ENCODE assay signal across 14 cellular contexts in the genomic region with DNA sequence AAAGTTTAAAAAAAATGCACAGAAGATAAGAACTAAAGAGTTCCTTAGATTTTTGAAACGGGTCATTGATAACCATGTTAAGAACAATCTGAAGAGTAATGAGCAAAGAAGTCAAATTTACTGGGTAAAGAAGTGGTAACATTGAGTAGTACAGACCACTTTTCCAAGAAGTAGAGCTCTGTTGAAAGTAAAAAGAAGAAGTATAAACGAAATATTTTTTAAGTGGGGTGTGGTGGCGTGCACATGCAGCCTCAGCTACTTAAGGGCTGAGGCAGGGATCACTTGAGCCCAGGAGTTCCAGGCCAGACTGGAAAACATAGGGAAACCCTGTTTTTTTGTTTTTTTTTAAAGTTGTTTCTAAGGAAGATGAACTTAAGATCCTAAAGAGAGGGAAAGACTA.
DNase-seq lines count a peak whose midpoint lies in the region; ATAC-seq and TF ChIP-seq lines count a peak whose summit lies in the region.
"Had no signal": no experiment of that assay in that cellular context is flagged by ENCODE, and none has a peak within 500 bp of the region (broad histone marks: within the 10 kb centered on the region; RNA-seq: fewer than 3 reads in every experiment).

No MANE protein-coding gene starts in this region.

- no peaks in the 10 kb centered on the region for H3K9me3 ChIP-seq in Caco-2

- H3K36me3 Mint-ChIP-seq in memory B cell = peaks cover 29% of the 10 kb centered on the region
- H3K36me3 Mint-ChIP-seq in Caco-2 (ENCODE audit: insufficient read depth, unreplicated experiment) = peaks cover 33% of the 10 kb centered on the region

- POLR2A ChIA-PET in Caco-2 (lab: Charles Lee) = no interaction called here

- H3K4me1 Mint-ChIP-seq in memory B cell = peaks cover 7% of the 10 kb centered on the region
- H3K4me1 Mint-ChIP-seq in Caco-2 (ENCODE audit: low read depth, unreplicated experiment) = no peaks in the 10 kb centered on the region

- peak; percentile 89 for ATAC-seq in GM18511 (IDR thresholded peaks at IDR 0.05; ENCODE audit: unreplicated experiment)
- peak; percentile 56 for ATAC-seq in HG02610 (IDR thresholded peaks at IDR 0.05; ENCODE audit: unreplicated experiment)
- ATAC-seq in memory B cell (ENCODE audit: low read depth) = peak; percentile 69
- ATAC-seq: effector memory CD8-positive, alpha-beta T cell; left cardiac atrium had no signal

- peak overlapping the region; percentile 87 for H3K27ac Mint-ChIP-seq in memory B cell
- no peak overlapping the region for H3K27ac Mint-ChIP-seq in Caco-2 (ENCODE audit: unreplicated experiment)

- peak; percentile 34 for DNase-seq in SKM-1 treated with dmso at 0.1 percent for 144 hours (lab: John Stamatoyannopoulos, UW; ENCODE audit: unreplicated experiment)
- no peak for DNase-seq in memory B cell (ENCODE audit: low spot score in 2 of 2)
- DNase-seq in Caco-2 = no peak
- DNase-seq in stimulated activated CD4-positive, alpha-beta T cell treated with anti-CD3 and anti-CD28 coated beads, Interleukin-4, amount 100 ng/mL, for 4 hours = no peak
- DNase-seq in DMS53 (lab: John Stamatoyannopoulos, UW) = no peak
- DNase-seq: activated CD4-positive, alpha-beta T cell treated with anti-CD3 and anti-CD28 coated beads for 4 hours; caudate nucleus; DMS 273 treated with DMSO at 0.1 percent for 48 hours; effector memory CD8-positive, alpha-beta T cell; H7; left cardiac atrium; NCI-H69 had no signal

- H3K36me3 ChIP-seq in Caco-2 (ENCODE audit: control insufficient read depth, insufficient read depth, low read length) = no peaks in the 10 kb centered on the region

- no TSS peak for BruUV-seq in Caco-2 (replicated peaks; lab: Mats Ljungman, UMichigan)

- no peak for TF ChIP-seq CTCF in Caco-2 (IDR thresholded peaks at IDR 0.05; ENCODE audit: insufficient read depth in 1 of 2, low read depth in 1 of 2, low read length in 1 of 2, severe bottlenecking in 1 of 2, unreplicated experiment in 1 of 2)

- CTCF ChIA-PET in Caco-2 (lab: Charles Lee) = no interaction called here

- no peaks in the 10 kb centered on the region for H3K4me1 ChIP-seq in Caco-2

- intact Hi-C loops in Caco-2 (cut with micrococcal nuclease; ENCODE audit: unreplicated experiment) = loop anchor here (5.0 kb wide), 1 partner anchor 85 kb away; a partner anchor contains a TSS

- H3K27me3 Mint-ChIP-seq in memory B cell = no peaks in the 10 kb centered on the region
- no peaks in the 10 kb centered on the region for H3K27me3 Mint-ChIP-seq in Caco-2 (ENCODE audit: insufficient read depth, unreplicated experiment)
- H3K27me3 Mint-ChIP-seq: effector memory CD8-positive, alpha-beta T cell had no signal

- no peak overlapping the region for H3K4me3 Mint-ChIP-seq in memory B cell
- H3K4me3 Mint-ChIP-seq in Caco-2 (ENCODE audit: unreplicated experiment) = no peak overlapping the region
- H3K4me3 Mint-ChIP-seq: effector memory CD8-positive, alpha-beta T cell had no signal

- H3K4me3 ChIP-seq in Caco-2 (ENCODE audit: low read depth, low read length) = no peak overlapping the region

- H3K27me3 ChIP-seq in Caco-2 (replicated peaks; ENCODE audit: control insufficient read depth, insufficient read depth, low read length) = no peaks in the 10 kb centered on the region

- H3K9me3 Mint-ChIP-seq in memory B cell (no peaks in the 10 kb centered on the region), Caco-2 (ENCODE audit: unreplicated experiment) (no peaks in the 10 kb centered on the region)
- H3K9me3 Mint-ChIP-seq: effector memory CD8-positive, alpha-beta T cell had no signal
